ENCODE assay signal across 1 cellular context in genomic region chr20:62938105-62938888, GRCh38.
TF ChIP-seq lines count a peak whose summit lies in the region.

Gene GID8, plus strand, starts transcription at chr20:62938147. Its CDS starts 3,356 bp downstream, at chr20:62941503.

TF ChIP-seq in HepG2, 621 proteins besides CTCF, POLR2A, EP300 and RAD21 (continued from another document and continues in another):
- TF ChIP-seq, protein P1, sequence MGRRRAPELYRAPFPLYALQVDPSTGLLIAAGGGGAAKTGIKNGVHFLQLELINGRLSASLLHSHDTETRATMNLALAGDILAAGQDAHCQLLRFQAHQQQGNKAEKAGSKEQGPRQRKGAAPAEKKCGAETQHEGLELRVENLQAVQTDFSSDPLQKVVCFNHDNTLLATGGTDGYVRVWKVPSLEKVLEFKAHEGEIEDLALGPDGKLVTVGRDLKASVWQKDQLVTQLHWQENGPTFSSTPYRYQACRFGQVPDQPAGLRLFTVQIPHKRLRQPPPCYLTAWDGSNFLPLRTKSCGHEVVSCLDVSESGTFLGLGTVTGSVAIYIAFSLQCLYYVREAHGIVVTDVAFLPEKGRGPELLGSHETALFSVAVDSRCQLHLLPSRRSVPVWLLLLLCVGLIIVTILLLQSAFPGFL (CRISPR knock-in tag; IDR thresholded peaks at IDR 0.05): peak; percentile 80; the same call in 1 of the 2 replicates
- TF ChIP-seq ZNF232 (CRISPR knock-in tag; IDR thresholded peaks at IDR 0.05; ENCODE audit: borderline replicate concordance) (peak; percentile 78), ZC3H4 (CRISPR knock-in tag; IDR thresholded peaks at IDR 0.05; ENCODE audit: borderline replicate concordance) (0 out of 2 replicates have a peak, but pooled peaks have one; percentile 56), ZNF34 (CRISPR knock-in tag; IDR thresholded peaks at IDR 0.05; ENCODE audit: borderline replicate concordance) (peak; percentile 32), DMTF1 (CRISPR knock-in tag; IDR thresholded peaks at IDR 0.05) (0 out of 2 replicates have a peak, but pooled peaks have one; percentile 16), MXI1 (IDR thresholded peaks at IDR 0.05; ENCODE audit: borderline replicate concordance, low read depth, low read length) (peak; percentile 13; the same call in 1 of the 3 replicates), SAFB2 (CRISPR knock-in tag; IDR thresholded peaks at IDR 0.05; ENCODE audit: borderline replicate concordance, low read depth) (no peak; the same call in 1 of the 2 replicates), TP53 (CRISPR knock-in tag; conservative IDR thresholded peaks at IDR 0.05) (no peak), ZFY (CRISPR knock-in tag; IDR thresholded peaks at IDR 0.05) (peak; percentile 15), ZNF3 (CRISPR knock-in tag; IDR thresholded peaks at IDR 0.05) (peak; percentile 14; the same call in 1 of the 2 replicates), ZSCAN21 (CRISPR knock-in tag; IDR thresholded peaks at IDR 0.05; ENCODE audit: borderline replicate concordance) (0 out of 2 replicates have a peak, but pooled peaks have one; percentile 10), ARID2 (CRISPR knock-in tag; IDR thresholded peaks at IDR 0.05; ENCODE audit: borderline replicate concordance) (peak; percentile 49; the same call in 1 of the 2 replicates), KMT2A (CRISPR knock-in tag; IDR thresholded peaks at IDR 0.05) (peak; percentile 62), TSC22D2 (CRISPR knock-in tag; IDR thresholded peaks at IDR 0.05; ENCODE audit: borderline replicate concordance) (0 out of 2 replicates have a peak, but pooled peaks have one; percentile 31), ZNF607 (CRISPR knock-in tag; IDR thresholded peaks at IDR 0.05; ENCODE audit: borderline replicate concordance) (peak; percentile 6; the same call in 1 of the 2 replicates), AHR (CRISPR knock-in tag; IDR thresholded peaks at IDR 0.05) (0 out of 2 replicates have a peak, but pooled peaks have one; percentile 32), SP4 (CRISPR knock-in tag; IDR thresholded peaks at IDR 0.05) (peak; percentile 53; the same call in 1 of the 2 replicates), ZNF253 (CRISPR knock-in tag; IDR thresholded peaks at IDR 0.05; ENCODE audit: borderline replicate concordance) (0 out of 2 replicates have a peak, but pooled peaks have one; percentile 9), HES4 (CRISPR knock-in tag; IDR thresholded peaks at IDR 0.05; ENCODE audit: borderline replicate concordance) (0 out of 2 replicates have a peak, but pooled peaks have one; percentile 37), ZNF710 (CRISPR knock-in tag; IDR thresholded peaks at IDR 0.05; ENCODE audit: borderline replicate concordance) (0 out of 2 replicates have a peak, but pooled peaks have one; percentile 41), YEATS2 (CRISPR knock-in tag; IDR thresholded peaks at IDR 0.05; ENCODE audit: borderline replicate concordance) (peak; percentile 38; the same call in 1 of the 2 replicates), ZNF749 (CRISPR knock-in tag; IDR thresholded peaks at IDR 0.05; ENCODE audit: borderline replicate concordance) (peak; percentile 58; the same call in 1 of the 2 replicates), PLSCR1 (CRISPR knock-in tag; IDR thresholded peaks at IDR 0.05; ENCODE audit: borderline replicate concordance) (peak; percentile 96; the same call in 1 of the 2 replicates), ZNF101 (CRISPR knock-in tag; IDR thresholded peaks at IDR 0.05; ENCODE audit: borderline replicate concordance, low read depth) (0 out of 2 replicates have a peak, but pooled peaks have one; percentile 44), STAG1 (CRISPR knock-in tag; IDR thresholded peaks at IDR 0.05) (peak; percentile 8; the same call in 1 of the 2 replicates), ZNF430 (CRISPR knock-in tag; IDR thresholded peaks at IDR 0.05) (no peak; the same call in 1 of the 2 replicates), GTF3A (CRISPR knock-in tag; conservative IDR thresholded peaks at IDR 0.05) (no peak), ZNF446 (CRISPR knock-in tag; IDR thresholded peaks at IDR 0.05) (no peak), PHF21A (CRISPR knock-in tag; IDR thresholded peaks at IDR 0.05) (peak; percentile 30; the same call in 1 of the 2 replicates), ZSCAN12 (CRISPR knock-in tag; IDR thresholded peaks at IDR 0.05) (0 out of 2 replicates have a peak, but pooled peaks have one; percentile 14), ZSCAN29 (CRISPR knock-in tag; conservative IDR thresholded peaks at IDR 0.05) (0 out of 2 replicates have a peak, but pooled peaks have one; percentile 13), ZBTB7A (CRISPR knock-in tag; IDR thresholded peaks at IDR 0.05) (no peak), HNF4G (IDR thresholded peaks at IDR 0.05; ENCODE audit: borderline replicate concordance, low read depth, low read length) (no peak), HNF4G (CRISPR knock-in tag; IDR thresholded peaks at IDR 0.05; ENCODE audit: borderline replicate concordance, low read depth) (0 out of 2 replicates have a peak, but pooled peaks have one; percentile 6), KDM2A (CRISPR knock-in tag; IDR thresholded peaks at IDR 0.05; ENCODE audit: borderline replicate concordance, low read depth) (peak; percentile 51; the same call in 1 of the 2 replicates), CENPBD1 (CRISPR knock-in tag; IDR thresholded peaks at IDR 0.05; ENCODE audit: borderline replicate concordance, low read depth) (no peak), JUND (CRISPR knock-in tag; IDR thresholded peaks at IDR 0.05) (0 out of 2 replicates have a peak, but pooled peaks have one; percentile 31), ZNF121 (CRISPR knock-in tag; IDR thresholded peaks at IDR 0.05) (0 out of 2 replicates have a peak, but pooled peaks have one; percentile 8), ZNF501 (CRISPR knock-in tag; IDR thresholded peaks at IDR 0.05) (peak; percentile 69), GABPA (IDR thresholded peaks at IDR 0.05; ENCODE audit: low read depth, low read length) (no peak), GABPA (CRISPR knock-in tag; IDR thresholded peaks at IDR 0.05; ENCODE audit: low read depth) (0 out of 2 replicates have a peak, but pooled peaks have one; percentile 21), HOXD1 (CRISPR knock-in tag; IDR thresholded peaks at IDR 0.05) (peak; percentile 67; the same call in 1 of the 2 replicates), ZNF83 (CRISPR knock-in tag; IDR thresholded peaks at IDR 0.05; ENCODE audit: borderline replicate concordance) (no peak), DNMT3B (CRISPR knock-in tag; conservative IDR thresholded peaks at IDR 0.05) (no peak)
- TF ChIP-seq, protein P2, sequence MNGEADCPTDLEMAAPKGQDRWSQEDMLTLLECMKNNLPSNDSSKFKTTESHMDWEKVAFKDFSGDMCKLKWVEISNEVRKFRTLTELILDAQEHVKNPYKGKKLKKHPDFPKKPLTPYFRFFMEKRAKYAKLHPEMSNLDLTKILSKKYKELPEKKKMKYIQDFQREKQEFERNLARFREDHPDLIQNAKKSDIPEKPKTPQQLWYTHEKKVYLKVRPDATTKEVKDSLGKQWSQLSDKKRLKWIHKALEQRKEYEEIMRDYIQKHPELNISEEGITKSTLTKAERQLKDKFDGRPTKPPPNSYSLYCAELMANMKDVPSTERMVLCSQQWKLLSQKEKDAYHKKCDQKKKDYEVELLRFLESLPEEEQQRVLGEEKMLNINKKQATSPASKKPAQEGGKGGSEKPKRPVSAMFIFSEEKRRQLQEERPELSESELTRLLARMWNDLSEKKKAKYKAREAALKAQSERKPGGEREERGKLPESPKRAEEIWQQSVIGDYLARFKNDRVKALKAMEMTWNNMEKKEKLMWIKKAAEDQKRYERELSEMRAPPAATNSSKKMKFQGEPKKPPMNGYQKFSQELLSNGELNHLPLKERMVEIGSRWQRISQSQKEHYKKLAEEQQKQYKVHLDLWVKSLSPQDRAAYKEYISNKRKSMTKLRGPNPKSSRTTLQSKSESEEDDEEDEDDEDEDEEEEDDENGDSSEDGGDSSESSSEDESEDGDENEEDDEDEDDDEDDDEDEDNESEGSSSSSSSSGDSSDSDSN (CRISPR knock-in tag; IDR thresholded peaks at IDR 0.05): 0 out of 2 replicates have a peak, but pooled peaks have one; percentile 45
- TF ChIP-seq, protein P3, sequence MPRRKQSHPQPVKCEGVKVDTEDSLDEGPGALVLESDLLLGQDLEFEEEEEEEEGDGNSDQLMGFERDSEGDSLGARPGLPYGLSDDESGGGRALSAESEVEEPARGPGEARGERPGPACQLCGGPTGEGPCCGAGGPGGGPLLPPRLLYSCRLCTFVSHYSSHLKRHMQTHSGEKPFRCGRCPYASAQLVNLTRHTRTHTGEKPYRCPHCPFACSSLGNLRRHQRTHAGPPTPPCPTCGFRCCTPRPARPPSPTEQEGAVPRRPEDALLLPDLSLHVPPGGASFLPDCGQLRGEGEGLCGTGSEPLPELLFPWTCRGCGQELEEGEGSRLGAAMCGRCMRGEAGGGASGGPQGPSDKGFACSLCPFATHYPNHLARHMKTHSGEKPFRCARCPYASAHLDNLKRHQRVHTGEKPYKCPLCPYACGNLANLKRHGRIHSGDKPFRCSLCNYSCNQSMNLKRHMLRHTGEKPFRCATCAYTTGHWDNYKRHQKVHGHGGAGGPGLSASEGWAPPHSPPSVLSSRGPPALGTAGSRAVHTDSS (CRISPR knock-in tag; conservative IDR thresholded peaks at IDR 0.05): 0 out of 2 replicates have a peak, but pooled peaks have one; percentile 87
- TF ChIP-seq, protein P4, sequence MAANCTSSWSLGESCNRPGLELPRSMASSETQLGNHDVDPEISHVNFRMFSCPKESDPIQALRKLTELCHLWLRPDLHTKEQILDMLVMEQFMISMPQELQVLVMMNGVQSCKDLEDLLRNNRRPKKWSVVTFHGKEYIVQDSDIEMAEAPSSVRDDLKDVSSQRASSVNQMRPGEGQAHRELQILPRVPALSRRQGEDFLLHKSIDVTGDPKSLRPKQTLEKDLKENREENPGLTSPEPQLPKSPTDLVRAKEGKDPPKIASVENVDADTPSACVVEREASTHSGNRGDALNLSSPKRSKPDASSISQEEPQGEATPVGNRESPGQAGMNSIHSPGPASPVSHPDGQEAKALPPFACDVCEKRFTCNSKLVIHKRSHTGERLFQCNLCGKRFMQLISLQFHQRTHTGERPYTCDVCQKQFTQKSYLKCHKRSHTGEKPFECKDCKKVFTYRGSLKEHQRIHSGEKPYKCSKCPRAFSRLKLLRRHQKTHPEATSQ (CRISPR knock-in tag; IDR thresholded peaks at IDR 0.05; ENCODE audit: borderline replicate concordance): 0 out of 2 replicates have a peak, but pooled peaks have one; percentile 45
- TF ChIP-seq, protein P5, sequence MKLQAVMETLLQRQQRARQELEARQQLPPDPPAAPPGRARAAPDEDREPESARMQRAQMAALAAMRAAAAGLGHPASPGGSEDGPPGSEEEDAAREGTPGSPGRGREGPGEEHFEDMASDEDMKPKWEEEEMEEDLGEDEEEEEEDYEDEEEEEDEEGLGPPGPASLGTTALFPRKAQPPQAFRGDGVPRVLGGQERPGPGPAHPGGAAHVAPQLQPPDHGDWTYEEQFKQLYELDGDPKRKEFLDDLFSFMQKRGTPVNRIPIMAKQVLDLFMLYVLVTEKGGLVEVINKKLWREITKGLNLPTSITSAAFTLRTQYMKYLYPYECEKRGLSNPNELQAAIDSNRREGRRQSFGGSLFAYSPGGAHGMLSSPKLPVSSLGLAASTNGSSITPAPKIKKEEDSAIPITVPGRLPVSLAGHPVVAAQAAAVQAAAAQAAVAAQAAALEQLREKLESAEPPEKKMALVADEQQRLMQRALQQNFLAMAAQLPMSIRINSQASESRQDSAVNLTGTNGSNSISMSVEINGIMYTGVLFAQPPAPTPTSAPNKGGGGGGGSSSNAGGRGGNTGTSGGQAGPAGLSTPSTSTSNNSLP (IDR thresholded peaks at IDR 0.05; ENCODE audit: low read depth, low read length): 0 out of 2 replicates have a peak, but pooled peaks have one; percentile 12
- TF ChIP-seq, protein P6, sequence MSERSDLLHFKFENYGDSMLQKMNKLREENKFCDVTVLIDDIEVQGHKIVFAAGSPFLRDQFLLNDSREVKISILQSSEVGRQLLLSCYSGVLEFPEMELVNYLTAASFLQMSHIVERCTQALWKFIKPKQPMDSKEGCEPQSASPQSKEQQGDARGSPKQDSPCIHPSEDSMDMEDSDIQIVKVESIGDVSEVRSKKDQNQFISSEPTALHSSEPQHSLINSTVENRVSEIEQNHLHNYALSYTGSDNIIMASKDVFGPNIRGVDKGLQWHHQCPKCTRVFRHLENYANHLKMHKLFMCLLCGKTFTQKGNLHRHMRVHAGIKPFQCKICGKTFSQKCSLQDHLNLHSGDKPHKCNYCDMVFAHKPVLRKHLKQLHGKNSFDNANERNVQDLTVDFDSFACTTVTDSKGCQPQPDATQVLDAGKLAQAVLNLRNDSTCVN (CRISPR knock-in tag; IDR thresholded peaks at IDR 0.05; ENCODE audit: borderline replicate concordance): 0 out of 2 replicates have a peak, but pooled peaks have one; percentile 14
